20 cellular contexts compared by ENCODE assay signal in the genomic region with DNA sequence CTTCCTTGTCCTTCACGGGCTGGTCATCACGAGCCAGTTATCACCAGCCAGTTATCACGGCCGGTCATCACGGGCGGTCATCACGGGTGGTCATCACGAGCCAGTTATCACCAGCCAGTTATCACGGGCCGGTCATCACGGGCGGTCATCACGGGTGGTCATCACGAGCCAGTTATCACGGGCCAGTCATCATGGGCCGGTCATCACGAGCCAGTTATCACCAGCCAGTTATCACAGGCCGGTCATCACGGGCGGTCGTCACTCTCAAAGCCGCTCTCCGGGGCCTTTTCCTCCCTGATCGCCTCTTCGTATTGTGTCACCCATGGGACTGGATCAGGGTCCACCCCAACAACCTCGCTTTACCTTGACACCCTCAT. TPM values are rescaled to one million over a fixed set of nuclear protein-coding genes. Genes with fewer than 3 reads are reported as not detected.
DNase-seq lines count a peak whose midpoint lies in the region; ATAC-seq, FAIRE-seq and TF ChIP-seq lines count a peak whose summit lies in the region.
"Had no signal": no experiment of that assay in that cellular context is flagged by ENCODE, and none has a peak within 500 bp of the region (broad histone marks: within the 10 kb centered on the region; RNA-seq: fewer than 3 reads in every experiment).

No MANE protein-coding gene starts in this region.

- no peaks in the 10 kb centered on the region for H3K4me1 ChIP-seq in prostate gland (replicated peaks)
- H3K4me1 ChIP-seq: ascending aorta, esophagus muscularis mucosa had no signal

- H3K27ac ChIP-seq in prostate gland = no peak overlapping the region
- H3K27ac ChIP-seq: ascending aorta, esophagus muscularis mucosa, GM23248, RWPE1 had no signal

- peak; percentile 84 for FAIRE-seq in urothelium cell line (lab: Jason Lieb, UNC)

- H3K36me3 Mint-ChIP-seq in activated naive CD4-positive, alpha-beta T cell treated with anti-CD3 and anti-CD28 coated beads, Interleukin-2, amount 50 U/mL, for 24 hours = no peaks in the 10 kb centered on the region
- no peaks in the 10 kb centered on the region for H3K36me3 Mint-ChIP-seq in activated CD4-positive, alpha-beta memory T cell treated with anti-CD3 and anti-CD28 coated beads for 36 hours
- peaks cover 4% of the 10 kb centered on the region for H3K36me3 Mint-ChIP-seq in glutamatergic neuron (ENCODE audit: unreplicated experiment)

- H3K4me3 Mint-ChIP-seq in activated naive CD4-positive, alpha-beta T cell treated with anti-CD3 and anti-CD28 coated beads, Interleukin-2, amount 50 U/mL, for 24 hours = peak overlapping the region; percentile 66
- H3K4me3 Mint-ChIP-seq in activated CD4-positive, alpha-beta memory T cell treated with anti-CD3 and anti-CD28 coated beads for 36 hours = peak overlapping the region; percentile 4
- peak overlapping the region; percentile 69 for H3K4me3 Mint-ChIP-seq in glutamatergic neuron (ENCODE audit: unreplicated experiment)
- H3K4me3 Mint-ChIP-seq: neural crest cell had no signal

- CTCF ChIA-PET in activated CD4-positive, alpha-beta memory T cell treated with anti-CD3 and anti-CD28 coated beads for 36 hours (lab: Charles Lee) = no interaction called here

- no peaks in the 10 kb centered on the region for H3K9me3 ChIP-seq in prostate gland
- H3K9me3 ChIP-seq: ascending aorta had no signal

- no peaks in the 10 kb centered on the region for H3K27me3 ChIP-seq in prostate gland (replicated peaks; ENCODE audit: insufficient read depth)
- H3K27me3 ChIP-seq: ascending aorta had no signal

- DNase-seq in activated naive CD4-positive, alpha-beta T cell treated with Interleukin-2 at 50 U/mL for 16 hours = no peak
- DNase-seq in activated CD4-positive, alpha-beta memory T cell treated with anti-CD3 and anti-CD28 coated beads for 36 hours = no peak
- DNase-seq in glutamatergic neuron (no peak), urothelium cell line (ENCODE audit: low spot score) (no peak), left colon (no peak), NCI-H748 treated with DMSO at 0.1 percent for 48 hours (lab: John Stamatoyannopoulos, UW) (no peak), prostate gland (ENCODE audit: low spot score) (no peak)
- DNase-seq: activated B cell treated with CpG ODN at 0.5 μM for 24 hours; dermis blood vessel endothelial cell; Kasumi-1; NCI-H1436; NCI-H2227 treated with DMSO at 0.1 percent for 48 hours; stimulated activated CD4-positive, alpha-beta T cell treated with anti-CD3 and anti-CD28 coated beads, Interleukin-15, amount 100 ng/mL, for 24 hours had no signal

- no peak overlapping the region for H3K4me3 ChIP-seq in prostate gland
- H3K4me3 ChIP-seq: ascending aorta, esophagus muscularis mucosa, GM23248, lung had no signal

- TF ChIP-seq POLR2A in prostate gland (IDR thresholded peaks at IDR 0.05) = no peak

- POLR2A ChIA-PET in activated CD4-positive, alpha-beta memory T cell treated with anti-CD3 and anti-CD28 coated beads for 36 hours (lab: Charles Lee) = no interaction called here

- no peak for TF ChIP-seq CTCF in glutamatergic neuron (IDR thresholded peaks at IDR 0.05; ENCODE audit: partially characterized antibody, unreplicated experiment)
- TF ChIP-seq CTCF in prostate gland (IDR thresholded peaks at IDR 0.05) = no peak

- H3K27me3 Mint-ChIP-seq in activated naive CD4-positive, alpha-beta T cell treated with anti-CD3 and anti-CD28 coated beads, Interleukin-2, amount 50 U/mL, for 24 hours = no peaks in the 10 kb centered on the region
- H3K27me3 Mint-ChIP-seq in activated CD4-positive, alpha-beta memory T cell treated with anti-CD3 and anti-CD28 coated beads for 36 hours = peaks cover 2% of the 10 kb centered on the region
- peaks cover 15% of the 10 kb centered on the region for H3K27me3 Mint-ChIP-seq in glutamatergic neuron (ENCODE audit: unreplicated experiment)
- H3K27me3 Mint-ChIP-seq: activated B cell treated with CpG ODN at 0.5 μM for 24 hours had no signal

- H3K4me1 Mint-ChIP-seq in activated naive CD4-positive, alpha-beta T cell treated with anti-CD3 and anti-CD28 coated beads, Interleukin-2, amount 50 U/mL, for 24 hours = peaks cover 29% of the 10 kb centered on the region
- H3K4me1 Mint-ChIP-seq in activated CD4-positive, alpha-beta memory T cell treated with anti-CD3 and anti-CD28 coated beads for 36 hours (ENCODE audit: low read depth) = peaks cover 24% of the 10 kb centered on the region
- peaks cover 5% of the 10 kb centered on the region for H3K4me1 Mint-ChIP-seq in glutamatergic neuron (ENCODE audit: low read depth, unreplicated experiment)

- no peaks in the 10 kb centered on the region for H3K36me3 ChIP-seq in prostate gland
- H3K36me3 ChIP-seq: ascending aorta, esophagus muscularis mucosa had no signal

- whole genome bisulfite sequencing in prostate gland = 90% methylated on average over 26 of the region's 26 CpGs

- ATAC-seq in left colon = no peak

- no peaks in the 10 kb centered on the region for H3K9me3 Mint-ChIP-seq in activated naive CD4-positive, alpha-beta T cell treated with anti-CD3 and anti-CD28 coated beads, Interleukin-2, amount 50 U/mL, for 24 hours
- no peaks in the 10 kb centered on the region for H3K9me3 Mint-ChIP-seq in activated CD4-positive, alpha-beta memory T cell treated with anti-CD3 and anti-CD28 coated beads for 36 hours
- H3K9me3 Mint-ChIP-seq in glutamatergic neuron (ENCODE audit: unreplicated experiment) = peaks cover 15% of the 10 kb centered on the region
- H3K9me3 Mint-ChIP-seq: activated B cell treated with CpG ODN at 0.5 μM for 24 hours, neural crest cell had no signal

- intact Hi-C loops in activated CD4-positive, alpha-beta memory T cell treated with anti-CD3 and anti-CD28 coated beads for 36 hours (cut with micrococcal nuclease) = no loop called here
- intact Hi-C loops in left colon (cut with DNase I, micrococcal nuclease) = no loop called here
- intact Hi-C loops in prostate gland (cut with DNase I) = no loop called here

- H3K27ac Mint-ChIP-seq in activated naive CD4-positive, alpha-beta T cell treated with anti-CD3 and anti-CD28 coated beads, Interleukin-2, amount 50 U/mL, for 24 hours = peak overlapping the region; percentile 82
- no peak overlapping the region for H3K27ac Mint-ChIP-seq in activated CD4-positive, alpha-beta memory T cell treated with anti-CD3 and anti-CD28 coated beads for 36 hours
- peak overlapping the region; percentile 74 for H3K27ac Mint-ChIP-seq in glutamatergic neuron (ENCODE audit: unreplicated experiment)
- H3K27ac Mint-ChIP-seq: activated B cell treated with CpG ODN at 0.5 μM for 24 hours had no signal

RNA-seq across cellular contexts. Expression of a gene that starts 13.9 kb away (rescaled TPM):
- 10 to 100 TPM; 38.8 to 41.7 TPM for total RNA-seq in activated CD4-positive, alpha-beta memory T cell treated with anti-CD3 and anti-CD28 coated beads for 36 hours
- 211 TPM for total RNA-seq in glutamatergic neuron (ENCODE audit: unreplicated experiment)
- total RNA-seq in left colon = 10 to 100 TPM; 63.1 to 82.6 TPM
- 10 to 100 TPM; 34.2 to 69.2 TPM for total RNA-seq in prostate gland

Comparison
In these comparisons a context has a peak if more than half of its experiments do, and no peak if none do; other contexts are left out.
1. H3K4me3 Mint-ChIP-seq: peak in every context shown above with its lines; median percentile 69 in glutamatergic neuron; 66 in activated naive CD4-positive, alpha-beta T cell treated with anti-CD3 and anti-CD28 coated beads, Interleukin-2, amount 50 U/mL, for 24 hours; 4 in activated CD4-positive, alpha-beta memory T cell treated with anti-CD3 and anti-CD28 coated beads for 36 hours.